In the genomic region with DNA sequence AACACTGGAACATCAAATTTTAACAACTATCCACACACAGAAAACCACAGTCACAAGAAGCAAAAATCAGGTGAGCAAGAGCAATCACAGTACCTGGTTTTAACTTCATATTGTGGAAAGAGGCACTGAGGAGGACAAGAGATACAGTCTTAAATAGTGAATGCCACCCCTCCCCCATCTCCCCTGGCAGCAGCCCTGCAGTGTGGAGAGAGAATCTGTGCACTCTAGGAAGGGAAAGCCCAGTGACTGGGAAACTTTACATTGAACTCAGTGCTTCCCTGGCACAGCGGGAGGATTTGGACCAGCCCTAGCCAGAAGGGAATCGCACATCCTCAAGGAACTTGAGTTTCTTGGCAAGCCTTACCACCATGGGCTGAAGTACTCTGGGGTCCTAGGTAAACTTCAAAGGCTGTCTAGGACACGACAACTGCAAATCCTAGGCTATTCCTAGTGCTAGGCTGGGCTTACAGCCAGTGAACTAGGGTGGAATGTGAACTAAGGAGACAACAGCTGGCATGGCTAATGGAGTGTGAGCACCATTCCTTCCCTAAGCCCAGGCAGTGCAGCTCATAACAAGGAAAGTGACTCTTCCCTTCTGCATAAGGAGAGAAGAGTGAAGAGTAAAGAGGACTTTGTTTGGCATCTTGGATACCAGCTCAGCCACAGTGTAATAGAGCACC, we compare ENCODE assay signal across 22 cellular contexts.
DNase-seq lines count a peak whose midpoint lies in the region; ATAC-seq and TF ChIP-seq lines count a peak whose summit lies in the region.
"Had no signal": no experiment of that assay in that cellular context is flagged by ENCODE, and none has a peak within 500 bp of the region (broad histone marks: within the 10 kb centered on the region; RNA-seq: fewer than 3 reads in every experiment).

No MANE protein-coding gene starts in this region.

- H3K36me3 Mint-ChIP-seq in GM23338 (ENCODE audit: low read depth) = no peaks in the 10 kb centered on the region
- H3K36me3 Mint-ChIP-seq: activated naive CD8-positive, alpha-beta T cell treated with anti-CD3 and anti-CD28 coated beads, Interleukin-2, amount 10 ng/mL, durations not matched to agents 7 days and 5 days had no signal

- no peaks in the 10 kb centered on the region for H3F3A ChIP-seq in GM23338 (replicated peaks; ENCODE audit: low read depth)

- H3K36me3 ChIP-seq in GM23338 (ENCODE audit: insufficient read depth) = no peaks in the 10 kb centered on the region
- H3K36me3 ChIP-seq: stomach, uterus had no signal

- H3K27me3 ChIP-seq in GM23338 (ENCODE audit: insufficient read depth) = no peaks in the 10 kb centered on the region
- H3K27me3 ChIP-seq: stomach, uterus had no signal

- ATAC-seq in GM23338 = peak; percentile 79
- ATAC-seq in HG03432 (IDR thresholded peaks at IDR 0.05; ENCODE audit: unreplicated experiment) = no peak
- ATAC-seq in omental fat pad (ENCODE audit: low FRiP score) = no peak
- ATAC-seq: activated CD4-positive, CD25-positive, alpha-beta regulatory T cell treated with anti-CD3 and anti-CD28 coated beads, Interleukin-2, amount 50 U/mL, for 24 hours; activated T-cell treated with anti-CD3 and anti-CD28 coated beads, Interleukin-2, amount 50 U/mL, for 72 hours had no signal

- no peaks in the 10 kb centered on the region for H4K20me1 ChIP-seq in GM23338 (replicated peaks; ENCODE audit: insufficient read depth)

- H3K9me2 ChIP-seq in GM23338 (ENCODE audit: insufficient read depth) = no peaks in the 10 kb centered on the region
- H3K9me2 ChIP-seq: SK-N-SH had no signal

- no peak overlapping the region for H3K4me3 ChIP-seq in GM23338
- no peak overlapping the region for H3K4me3 ChIP-seq in retinal pigment epithelial cell (ENCODE audit: low read length)
- H3K4me3 ChIP-seq: stomach, uterus had no signal

- H3K79me2 ChIP-seq in GM23338 (replicated peaks; ENCODE audit: insufficient read depth) = no peaks in the 10 kb centered on the region

- no peak overlapping the region for H3K27ac ChIP-seq in GM23338 (ENCODE audit: low read depth)
- H3K27ac ChIP-seq: stomach, uterus had no signal

- no peak overlapping the region for H3K4me2 ChIP-seq in GM23338
- H3K4me2 ChIP-seq: SK-N-SH had no signal

- no peaks in the 10 kb centered on the region for H3K27me3 Mint-ChIP-seq in GM23338 (ENCODE audit: insufficient read depth, low read depth, poor library complexity)

- peaks cover 22% of the 10 kb centered on the region for H3K4me1 ChIP-seq in GM23338 (ENCODE audit: insufficient read depth)
- H3K4me1 ChIP-seq: stomach, uterus had no signal

- TF ChIP-seq CTCF in GM23338 (conservative IDR thresholded peaks at IDR 0.05; ENCODE audit: low read depth in 2 of 2) = no peak
- TF ChIP-seq CTCF in retinal pigment epithelial cell (conservative IDR thresholded peaks at IDR 0.05; ENCODE audit: low read depth, low read length) = no peak
- no peak for TF ChIP-seq CTCF in omental fat pad (IDR thresholded peaks at IDR 0.05)

- H2AFZ ChIP-seq in GM23338 = peak overlapping the region; percentile 72; the same call in 1 of the 2 replicates

- H3K27ac Mint-ChIP-seq in GM23338 = peak overlapping the region; percentile 68; the same call in 1 of the 2 replicates
- H3K27ac Mint-ChIP-seq: activated naive CD8-positive, alpha-beta T cell treated with anti-CD3 and anti-CD28 coated beads, Interleukin-2, amount 10 ng/mL, durations not matched to agents 7 days and 5 days; activated T-cell treated with anti-CD3 and anti-CD28 coated beads, Interleukin-2, amount 50 U/mL, for 72 hours; endodermal cell had no signal

- peaks cover 12% of the 10 kb centered on the region; the same call in 2 of the 3 replicates for H3K4me1 Mint-ChIP-seq in GM23338
- H3K4me1 Mint-ChIP-seq: activated naive CD8-positive, alpha-beta T cell treated with anti-CD3 and anti-CD28 coated beads, Interleukin-2, amount 10 ng/mL, durations not matched to agents 7 days and 5 days had no signal

- H3K4me3 Mint-ChIP-seq in GM23338 = no peak overlapping the region
- H3K4me3 Mint-ChIP-seq: activated naive CD8-positive, alpha-beta T cell treated with anti-CD3 and anti-CD28 coated beads, Interleukin-2, amount 10 ng/mL, durations not matched to agents 7 days and 5 days; activated T-cell treated with anti-CD3 and anti-CD28 coated beads, Interleukin-2, amount 50 U/mL, for 72 hours; endodermal cell had no signal

- no peaks in the 10 kb centered on the region; the same call in 2 of the 3 replicates for H3K9me3 Mint-ChIP-seq in GM23338
- H3K9me3 Mint-ChIP-seq: activated naive CD8-positive, alpha-beta T cell treated with anti-CD3 and anti-CD28 coated beads, Interleukin-2, amount 10 ng/mL, durations not matched to agents 7 days and 5 days; activated T-cell treated with anti-CD3 and anti-CD28 coated beads, Interleukin-2, amount 50 U/mL, for 72 hours; endodermal cell had no signal

- DNase-seq in GM23338 (ENCODE audit: low spot score) (peak; percentile 45), RPMI7951 (ENCODE audit: low read depth) (peak; percentile 5), fibroblast of peridontal ligament (ENCODE audit: extremely low read depth) (peak; percentile 48), retinal pigment epithelial cell (ENCODE audit: low read depth) (peak; percentile 57), Kasumi-1 (lab: John Stamatoyannopoulos, UW) (no peak), superior temporal gyrus (ENCODE audit: extremely low spot score) (no peak), omental fat pad (ENCODE audit: low spot score) (no peak)
- DNase-seq: activated naive CD8-positive, alpha-beta T cell treated with anti-CD3 and anti-CD28 coated beads, Interleukin-2, amount 10 ng/mL, durations not matched to agents 7 days and 5 days; activated T-cell treated with anti-CD3 and anti-CD28 coated beads, Interleukin-2, amount 50 U/mL, for 72 hours; AML-193; COR-L47; endodermal cell; foreskin melanocyte; KBM-7; NCI-H1105; SK-N-SH; stimulated activated CD4-positive, alpha-beta T cell treated with anti-CD3 and anti-CD28 coated beads, Interleukin-2, amount 100 ng/mL, for 24 hours; stomach; T-helper 9 cell; uterus had no signal

TF ChIP-seq in GM23338, 12 proteins besides CTCF, POLR2A, EP300 and RAD21:
- TF ChIP-seq JUNB (IDR thresholded peaks at IDR 0.05; ENCODE audit: unreplicated experiment) (no peak), EZH2phosphoT487 (IDR thresholded peaks at IDR 0.05; ENCODE audit: unreplicated experiment) (no peak), STAT1 (IDR thresholded peaks at IDR 0.05; ENCODE audit: unreplicated experiment) (no peak), POLR2AphosphoS5 (IDR thresholded peaks at IDR 0.05; ENCODE audit: low read depth) (no peak), ZNF331 (CRISPR knock-in tag; IDR thresholded peaks at IDR 0.05; ENCODE audit: low read depth) (no peak), NANOG (IDR thresholded peaks at IDR 0.05; ENCODE audit: borderline replicate concordance) (no peak)

Comparison
In these comparisons a context has a peak if more than half of its experiments do, and no peak if none do; other contexts are left out.
1. DNase-seq: peak in GM23338 (single experiment), RPMI7951 (single experiment), fibroblast of peridontal ligament (single experiment) and retinal pigment epithelial cell (single experiment); none in Kasumi-1 (0 of 2), superior temporal gyrus (single experiment) and omental fat pad (single experiment).